ENCODE assay signal across 9 cellular contexts in the genomic region with DNA sequence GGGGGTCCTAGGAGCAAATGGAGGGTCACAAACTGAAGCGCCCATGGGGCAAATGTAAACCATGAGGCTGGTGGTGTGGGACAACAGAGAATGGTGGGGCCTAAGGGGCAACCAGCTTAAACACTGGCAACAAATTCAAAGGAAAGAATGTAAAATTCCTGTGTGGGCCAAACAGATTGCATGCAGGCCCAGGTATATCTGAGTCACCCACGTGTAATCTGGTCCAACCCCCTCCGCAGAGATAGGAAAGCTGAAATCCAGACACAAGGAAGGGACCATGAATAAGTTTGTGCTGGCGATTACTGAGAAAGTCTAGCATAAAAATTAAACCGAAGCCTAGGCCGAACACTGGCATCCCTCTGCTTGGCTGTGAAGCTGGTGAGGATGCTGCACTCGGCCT.
DNase-seq lines count a peak whose midpoint lies in the region; TF ChIP-seq lines count a peak whose summit lies in the region.
"Had no signal": no experiment of that assay in that cellular context is flagged by ENCODE, and none has a peak within 500 bp of the region (broad histone marks: within the 10 kb centered on the region; RNA-seq: fewer than 3 reads in every experiment).

No MANE protein-coding gene starts in this region.

- no peak for TF ChIP-seq CTCF in mammary epithelial cell (conservative IDR thresholded peaks at IDR 0.05 in 1 of 2, IDR thresholded peaks at IDR 0.05 in 1 of 2; ENCODE audit: extremely low read depth in 1 of 2, insufficient read depth in 1 of 2, low read depth in 1 of 2, low read length in 2 of 2)
- no peak for TF ChIP-seq CTCF in tibial artery (IDR thresholded peaks at IDR 0.05)
- no peak for TF ChIP-seq CTCF in ovary (IDR thresholded peaks at IDR 0.05)

- peak overlapping the region; percentile 50 for H3K27ac ChIP-seq in HUES48 (ENCODE audit: low read depth, low read length)
- H3K27ac ChIP-seq in mammary epithelial cell (ENCODE audit: insufficient read depth, low read depth, low read length) = peak overlapping the region; percentile 97
- H3K27ac ChIP-seq in mesendoderm (ENCODE audit: low read depth, low read length) = no peak overlapping the region
- peak overlapping the region; percentile 80 for H3K27ac ChIP-seq in tibial artery
- H3K27ac ChIP-seq in ovary = no peak overlapping the region

- H3K56ac ChIP-seq in mesendoderm (ENCODE audit: low read length) = no peak overlapping the region

- H3K4me2 ChIP-seq in mammary epithelial cell (ENCODE audit: insufficient read depth, low read depth, low read length) = peak overlapping the region; percentile 73
- no peak overlapping the region for H3K4me2 ChIP-seq in mesendoderm (ENCODE audit: low read length)

- no peak overlapping the region for H3K18ac ChIP-seq in mesendoderm (ENCODE audit: low read length)

- no peaks in the 10 kb centered on the region for H3K79me1 ChIP-seq in mesendoderm (ENCODE audit: low read length)

- no peaks in the 10 kb centered on the region for H4K20me1 ChIP-seq in mammary epithelial cell (ENCODE audit: insufficient read depth, low read length)

- no peaks in the 10 kb centered on the region for H3K27me3 ChIP-seq in HUES48 (ENCODE audit: control insufficient read depth, insufficient read depth, low read length)
- H3K27me3 ChIP-seq in mammary epithelial cell (ENCODE audit: insufficient read depth, low read length) = no peaks in the 10 kb centered on the region
- no peaks in the 10 kb centered on the region for H3K27me3 ChIP-seq in mesendoderm (ENCODE audit: insufficient read depth, low read length, poor library complexity)
- no peaks in the 10 kb centered on the region for H3K27me3 ChIP-seq in tibial artery
- no peaks in the 10 kb centered on the region for H3K27me3 ChIP-seq in ovary

- TF ChIP-seq EP300 in ovary (IDR thresholded peaks at IDR 0.05) = no peak

- H3K4me3 ChIP-seq in HUES48 (ENCODE audit: low read depth, low read length) (no peak overlapping the region), mammary epithelial cell (replicated peaks in 1 of 3; ENCODE audit: insufficient read depth in 1 of 3, low read depth in 2 of 3, low read length in 3 of 3) (peak overlapping the region in 1 of 3 experiments; percentile 16), mesendoderm (ENCODE audit: low read length) (no peak overlapping the region), tibial artery (no peak overlapping the region), ovary (no peak overlapping the region)

- H2BK5ac ChIP-seq in mesendoderm (ENCODE audit: low read length) = no peak overlapping the region

- no peak overlapping the region for H4K8ac ChIP-seq in mesendoderm (ENCODE audit: low read depth, low read length)

- H3K4ac ChIP-seq in mesendoderm (ENCODE audit: low read depth, low read length) = no peak overlapping the region

- in situ Hi-C loops in mammary epithelial cell (cut with MboI; ENCODE audit: low sequenced_read_pairs in 2 of 2) = no loop called here

- DNase-seq in mammary epithelial cell (peak; percentile 74), mesendoderm (peak; percentile 38), tibial artery (no peak), NCI-H146 treated with DMSO at 0.1 percent for 48 hours (lab: John Stamatoyannopoulos, UW; ENCODE audit: unreplicated experiment) (no peak), ovary (no peak)
- no peak for DNase-seq in stimulated activated CD4-positive, alpha-beta T cell treated with anti-CD3 and anti-CD28 coated beads, Interleukin-4, amount 100 ng/mL, for 4 hours
- DNase-seq: Karpas-422, T-helper 1 cell had no signal

- H3K9ac ChIP-seq in HUES48 (ENCODE audit: low read depth, low read length) = no peak overlapping the region
- peak overlapping the region; percentile 75 for H3K9ac ChIP-seq in mammary epithelial cell (ENCODE audit: insufficient read depth, low read length)
- no peak overlapping the region for H3K9ac ChIP-seq in mesendoderm (ENCODE audit: low read length)

- CTCF ChIA-PET in mammary epithelial cell (lab: Charles Lee; ENCODE audit: low non-redundant PET) = interaction anchor here (0.5 to 0.6 kb wide), 2 partner anchors 10 to 1761 kb away, joined by 3 to 17 read pairs; no protein-coding TSS in a partner anchor

- H2BK120ac ChIP-seq in mesendoderm (ENCODE audit: low read depth, low read length) = no peak overlapping the region

- TF ChIP-seq POLR2A in ovary (IDR thresholded peaks at IDR 0.05) = no peak

- H3K36me3 ChIP-seq in HUES48 (ENCODE audit: control insufficient read depth, insufficient read depth, low read length) (no peaks in the 10 kb centered on the region), mammary epithelial cell (ENCODE audit: insufficient read depth, low read length) (peaks cover 2% of the 10 kb centered on the region), mesendoderm (ENCODE audit: control insufficient read depth, insufficient read depth, low read length) (no peaks in the 10 kb centered on the region), tibial artery (no peaks in the 10 kb centered on the region), ovary (no peaks in the 10 kb centered on the region)

- H4K5ac ChIP-seq in mesendoderm (ENCODE audit: low read length) = no peak overlapping the region

- WGBS in mammary epithelial cell (ENCODE audit: low coverage, missing lambda C conversion rate) = 22% methylated on average over 6 of the region's 7 CpGs
- WGBS in mesendoderm (ENCODE audit: extremely low coverage, insufficient coverage, low lambda C conversion rate) = no CpG with 5 or more reads among the region's 7 CpGs
- 91 to 95% (median 93%) methylated on average over 7 of the region's 7 CpGs for WGBS in ovary, 3 donors

- H2AFZ ChIP-seq in mammary epithelial cell (ENCODE audit: low read depth, low read length) = no peak overlapping the region

- H3K23ac ChIP-seq in mesendoderm (ENCODE audit: low read length) = no peak overlapping the region

- H3K79me2 ChIP-seq in mammary epithelial cell (ENCODE audit: insufficient read depth, low read length) = peaks cover 75% of the 10 kb centered on the region
- no peaks in the 10 kb centered on the region for H3K79me2 ChIP-seq in mesendoderm (ENCODE audit: control insufficient read depth, insufficient read depth, low read length)

- intact Hi-C loops in mammary epithelial cell (cut with micrococcal nuclease) = no loop called here
- intact Hi-C loops in tibial artery (cut with DNase I; ENCODE audit: low total_unique reads) = no loop called here
- intact Hi-C loops in ovary (cut with DNase I) = no loop called here

- BruUV-seq in mammary epithelial cell (replicated peaks; lab: Mats Ljungman, UMichigan) = TSS peak; percentile 85

- H3K9me3 ChIP-seq in HUES48 (ENCODE audit: control insufficient read depth, insufficient read depth, low read length) = no peaks in the 10 kb centered on the region
- no peaks in the 10 kb centered on the region for H3K9me3 ChIP-seq in mammary epithelial cell (replicated peaks; ENCODE audit: insufficient read depth, low read length)
- H3K9me3 ChIP-seq in tibial artery = no peaks in the 10 kb centered on the region
- H3K9me3 ChIP-seq in ovary = no peaks in the 10 kb centered on the region

- no peak overlapping the region for H2BK15ac ChIP-seq in mesendoderm (replicated peaks; ENCODE audit: low read depth)

- peaks cover 66% of the 10 kb centered on the region for H3K4me1 ChIP-seq in HUES48 (ENCODE audit: control insufficient read depth, insufficient read depth, low read length)
- H3K4me1 ChIP-seq in mammary epithelial cell (ENCODE audit: insufficient read depth, low read length) = peaks cover 82% of the 10 kb centered on the region
- peaks cover 13% of the 10 kb centered on the region for H3K4me1 ChIP-seq in mesendoderm (ENCODE audit: control insufficient read depth, low read depth, low read length)
- H3K4me1 ChIP-seq in tibial artery = peaks cover 0 to 90% (median 57%) of the 10 kb centered on the region in 4 donors
- H3K4me1 ChIP-seq in ovary (ENCODE audit: insufficient read depth) = peaks cover 3% of the 10 kb centered on the region

- H2AK5ac ChIP-seq in mesendoderm (ENCODE audit: low read length) = no peak overlapping the region

- dilution Hi-C loops in mammary epithelial cell (cut with HindIII; ENCODE audit: low sequenced_read_pairs) = loop anchor here (5.0 kb wide), 2 partner anchors 37 to 102 kb away; no protein-coding TSS in a partner anchor

Comparison
In these comparisons a context has a peak if more than half of its experiments do, and no peak if none do; other contexts are left out.
1. H3K27ac ChIP-seq: peak in HUES48 (single experiment), mammary epithelial cell (single experiment) and tibial artery (2 of 2); none in mesendoderm (single experiment) and ovary (0 of 2).
2. DNase-seq: peak in mammary epithelial cell (single experiment) and mesendoderm (single experiment); none in tibial artery (0 of 2), stimulated activated CD4-positive, alpha-beta T cell treated with anti-CD3 and anti-CD28 coated beads, Interleukin-4, amount 100 ng/mL, for 4 hours (0 of 2), NCI-H146 treated with DMSO at 0.1 percent for 48 hours (single experiment) and ovary (0 of 5).